13 cellular contexts compared by ENCODE assay signal in genomic region chr12:6211421-6211869, GRCh38. TPM values are rescaled to one million over a fixed set of nuclear protein-coding genes. Genes with fewer than 3 reads are reported as not detected.
A peak's percentile ranks its signal among the peaks of the same experiment; 100 is the strongest.
DNase-seq lines count a peak whose midpoint lies in the region; ATAC-seq and TF ChIP-seq lines count a peak whose summit lies in the region.
"Had no signal": no experiment of that assay in that cellular context is flagged by ENCODE, and none has a peak within 500 bp of the region (broad histone marks: within the 10 kb centered on the region; RNA-seq: fewer than 3 reads in every experiment).

No MANE protein-coding gene starts in this region.

- H3K36me3 Mint-ChIP-seq in activated naive CD8-positive, alpha-beta T cell treated with anti-CD3 and anti-CD28 coated beads, Interleukin-2, amount 50 U/mL, for 24 hours (ENCODE audit: low read depth) = no peaks in the 10 kb centered on the region

- no peaks in the 10 kb centered on the region for H3K27me3 Mint-ChIP-seq in activated naive CD8-positive, alpha-beta T cell treated with anti-CD3 and anti-CD28 coated beads, Interleukin-2, amount 50 U/mL, for 24 hours

- H3K4me1 ChIP-seq in adipocyte (ENCODE audit: control insufficient read depth, insufficient read depth, low read length) (peaks cover 26% of the 10 kb centered on the region), skeletal muscle satellite cell (ENCODE audit: control insufficient read depth, insufficient read depth, low read length) (peaks cover 62% of the 10 kb centered on the region)

- in situ Hi-C loops in GM13977 (cut with MboI; ENCODE audit: low pct_unique_long_range_greater_than_20kb, low sequenced_read_pairs, unreplicated experiment) = no loop called here

- H3K9ac ChIP-seq in adipocyte (ENCODE audit: low read length) = no peak overlapping the region
- peak overlapping the region; percentile 27 for H3K9ac ChIP-seq in skeletal muscle satellite cell (ENCODE audit: low read depth, low read length)

- 0 out of 2 replicates have a peak overlapping the region, but pooled peaks have one; percentile 8 for H3K27ac ChIP-seq in C4-2B
- H3K27ac ChIP-seq: body of pancreas had no signal

- H3K9me3 Mint-ChIP-seq in activated naive CD8-positive, alpha-beta T cell treated with anti-CD3 and anti-CD28 coated beads, Interleukin-2, amount 50 U/mL, for 24 hours = no peaks in the 10 kb centered on the region

- H3K4me3 Mint-ChIP-seq in activated naive CD8-positive, alpha-beta T cell treated with anti-CD3 and anti-CD28 coated beads, Interleukin-2, amount 50 U/mL, for 24 hours = no peak overlapping the region

- H3K27ac Mint-ChIP-seq in activated naive CD8-positive, alpha-beta T cell treated with anti-CD3 and anti-CD28 coated beads, Interleukin-2, amount 50 U/mL, for 24 hours = no peak overlapping the region

- no peak overlapping the region for H3K4me3 ChIP-seq in adipocyte (ENCODE audit: low read length)
- H3K4me3 ChIP-seq in foreskin fibroblast (ENCODE audit: low read depth in 1 of 2, low read length in 2 of 2) = no peak overlapping the region
- H3K4me3 ChIP-seq in skeletal muscle satellite cell (ENCODE audit: low read length) = no peak overlapping the region
- H3K4me3 ChIP-seq: body of pancreas had no signal

- H3K27me3 ChIP-seq in adipocyte (replicated peaks; ENCODE audit: control insufficient read depth, insufficient read depth, low read length) (no peaks in the 10 kb centered on the region), skeletal muscle satellite cell (ENCODE audit: control insufficient read depth, insufficient read depth, low read length) (no peaks in the 10 kb centered on the region)
- H3K27me3 ChIP-seq: body of pancreas had no signal

- H3K36me3 ChIP-seq in adipocyte (ENCODE audit: control insufficient read depth, insufficient read depth, low read length, severe bottlenecking) = no peaks in the 10 kb centered on the region
- H3K36me3 ChIP-seq in skeletal muscle satellite cell (ENCODE audit: insufficient read depth, low read length) = no peaks in the 10 kb centered on the region

- DNase-seq in adipocyte (ENCODE audit: low read depth) (peak; percentile 87), foreskin fibroblast (peak; percentile 77 to 85), SHP77 treated with DMSO at 0.1 percent for 48 hours (lab: John Stamatoyannopoulos, UW) (no peak), NCI-H526 (lab: John Stamatoyannopoulos, UW) (no peak), GM13977 (ENCODE audit: low spot score) (no peak)
- no peak for DNase-seq in activated naive CD8-positive, alpha-beta T cell treated with anti-CD3 and anti-CD28 coated beads, Interleukin-2, amount 50 U/mL, for 24 hours
- DNase-seq: body of pancreas, Calu3, hippocampal formation, NCI-H1048, occipital lobe had no signal

- H3K4me1 Mint-ChIP-seq in activated naive CD8-positive, alpha-beta T cell treated with anti-CD3 and anti-CD28 coated beads, Interleukin-2, amount 50 U/mL, for 24 hours = peaks cover 11% of the 10 kb centered on the region

- no peaks in the 10 kb centered on the region for H3K9me3 ChIP-seq in adipocyte (ENCODE audit: control insufficient read depth, low read length)
- no peaks in the 10 kb centered on the region for H3K9me3 ChIP-seq in skeletal muscle satellite cell (replicated peaks; ENCODE audit: low read length)
- H3K9me3 ChIP-seq: body of pancreas had no signal

- H3K4me2 ChIP-seq in skeletal muscle satellite cell (ENCODE audit: low read length) = no peak overlapping the region

- ATAC-seq in activated naive CD8-positive, alpha-beta T cell treated with anti-CD3 and anti-CD28 coated beads, Interleukin-2, amount 50 U/mL, for 24 hours = no peak
- ATAC-seq: body of pancreas had no signal

- no peak for TF ChIP-seq CTCF in C4-2B (conservative IDR thresholded peaks at IDR 0.05)
- no peak for TF ChIP-seq CTCF in foreskin fibroblast (IDR thresholded peaks at IDR 0.05; ENCODE audit: low read depth, low read length)
- TF ChIP-seq CTCF in GM13977 (IDR thresholded peaks at IDR 0.05; ENCODE audit: extremely low read depth, insufficient read depth, missing control alignments) = no peak

RNA-seq across cellular contexts. Expression of gene CD9, which starts 11.2 kb away (rescaled TPM):
- total RNA-seq in skeletal muscle satellite cell (2012; rRNA removed) = 31.7 and 66.4 TPM in 2 replicates

Comparison
In these comparisons a context has a peak if more than half of its experiments do, and no peak if none do; other contexts are left out.
1. DNase-seq: peak in adipocyte (single experiment) and foreskin fibroblast (2 of 2); none in activated naive CD8-positive, alpha-beta T cell treated with anti-CD3 and anti-CD28 coated beads, Interleukin-2, amount 50 U/mL, for 24 hours (single experiment), SHP77 treated with DMSO at 0.1 percent for 48 hours (single experiment), NCI-H526 (0 of 2) and GM13977 (single experiment).